ENCODE assay signal across 22 cellular contexts in the genomic region with DNA sequence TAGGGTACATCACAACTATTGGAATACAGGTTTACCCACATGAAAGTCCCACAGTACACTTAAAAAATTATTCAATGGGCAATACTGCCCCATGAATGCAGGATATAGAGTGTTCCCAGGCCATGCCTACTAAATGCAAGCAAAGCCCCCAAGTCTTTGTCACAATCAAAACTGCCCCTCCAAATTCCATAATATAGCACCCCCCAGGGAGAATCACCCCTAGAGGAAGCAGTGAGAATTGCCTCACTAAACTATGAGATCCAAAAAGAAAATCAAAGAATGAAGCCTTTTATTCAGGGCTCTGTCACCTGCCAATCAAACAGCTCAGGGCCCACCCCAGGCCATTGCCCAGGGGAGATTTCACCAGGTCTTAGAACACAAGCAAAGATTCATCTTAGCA.
"Had no signal": no experiment of that assay in that cellular context is flagged by ENCODE, and none has a peak within 500 bp of the region (broad histone marks: within the 10 kb centered on the region; RNA-seq: fewer than 3 reads in every experiment).

No MANE protein-coding gene starts in this region.

- H3K27ac Mint-ChIP-seq: activated CD4-positive, alpha-beta T cell treated with anti-CD3 and anti-CD28 coated beads, Interleukin-2, amount 10 ng/mL, durations not matched to agents 7 days and 5 days; activated CD8-positive, alpha-beta T cell treated with anti-CD3 and anti-CD28 coated beads, Interleukin-2, amount 10 ng/mL, durations not matched to agents 7 days and 5 days; activated naive CD4-positive, alpha-beta T cell treated with anti-CD3 and anti-CD28 coated beads, Interleukin-2, amount 10 ng/mL, durations not matched to agents 7 days and 5 days; activated naive CD8-positive, alpha-beta T cell treated with anti-CD3 and anti-CD28 coated beads, Interleukin-2, amount 50 U/mL, for 24 hours; dendritic cell treated with granulocyte-macrophage colony-stimulating factor and Interleukin-4, amounts not matched to agents 40 ng/mL and 50 ng/mL, for 4 days had no signal

- H3K9me3 Mint-ChIP-seq: activated naive CD4-positive, alpha-beta T cell treated with anti-CD3 and anti-CD28 coated beads, Interleukin-2, amount 10 ng/mL, durations not matched to agents 7 days and 5 days; activated naive CD8-positive, alpha-beta T cell treated with anti-CD3 and anti-CD28 coated beads, Interleukin-2, amount 50 U/mL, for 24 hours had no signal

- ATAC-seq: activated CD8-positive, alpha-beta T cell treated with anti-CD3 and anti-CD28 coated beads, Interleukin-2, amount 10 ng/mL, durations not matched to agents 7 days and 5 days; activated naive CD8-positive, alpha-beta T cell treated with anti-CD3 and anti-CD28 coated beads, Interleukin-2, amount 50 U/mL, for 24 hours; activated T-cell treated with anti-CD3 and anti-CD28 coated beads, Interleukin-2, amount 50 U/mL, for 4 hours; lower lobe of right lung; stimulated activated naive CD8-positive, alpha-beta T cell treated with anti-CD3 and anti-CD28 coated beads, Interleukin-15, Interleukin-2, amounts not matched to agents 100 U/mL and 50 U/mL, for 24 hours had no signal

- H3K36me3 ChIP-seq: breast epithelium, lower lobe of right lung, prostate gland, right atrium auricular region, tibial artery had no signal

- H3K4me1 Mint-ChIP-seq: activated CD4-positive, alpha-beta T cell treated with anti-CD3 and anti-CD28 coated beads, Interleukin-2, amount 10 ng/mL, durations not matched to agents 7 days and 5 days; activated naive CD4-positive, alpha-beta T cell treated with anti-CD3 and anti-CD28 coated beads, Interleukin-2, amount 10 ng/mL, durations not matched to agents 7 days and 5 days; activated naive CD8-positive, alpha-beta T cell treated with anti-CD3 and anti-CD28 coated beads, Interleukin-2, amount 50 U/mL, for 24 hours had no signal

- H3K9me3 ChIP-seq: breast epithelium, lower lobe of right lung, prostate gland, right atrium auricular region, tibial artery had no signal

- DNase-seq: activated CD4-positive, alpha-beta T cell treated with anti-CD3 and anti-CD28 coated beads, Interleukin-2, amount 10 ng/mL, durations not matched to agents 7 days and 5 days; activated CD8-positive, alpha-beta T cell treated with anti-CD3 and anti-CD28 coated beads, Interleukin-2, amount 10 ng/mL, durations not matched to agents 7 days and 5 days; activated naive CD4-positive, alpha-beta T cell treated with anti-CD3 and anti-CD28 coated beads, Interleukin-2, amount 10 ng/mL, durations not matched to agents 7 days and 5 days; activated naive CD8-positive, alpha-beta T cell treated with anti-CD3 and anti-CD28 coated beads, Interleukin-2, amount 50 U/mL, for 24 hours; activated T-cell treated with anti-CD3 and anti-CD28 coated beads, Interleukin-2, amount 50 U/mL, for 4 hours; aorta; cerebellar nuclear complex; effector CD8-positive, alpha-beta T cell; foreskin fibroblast; hippocampal formation; lower lobe of right lung; midbrain; stimulated activated CD4-positive, alpha-beta T cell treated with anti-CD3 and anti-CD28 coated beads, Interleukin-12 subunit alpha, Interleukin-12 subunit beta, amount 100 ng/mL, for 4 hours; stimulated activated CD4-positive, alpha-beta T cell treated with anti-CD3 and anti-CD28 coated beads, Interleukin-1b, Interleukin-23, amount 100 ng/mL, for 48 hours; stimulated activated naive CD8-positive, alpha-beta T cell treated with anti-CD3 and anti-CD28 coated beads, Interleukin-15, Interleukin-2, amounts not matched to agents 100 U/mL and 50 U/mL, for 24 hours; substantia nigra; T1000; tibial artery had no signal

- H3K27me3 ChIP-seq: breast epithelium, right atrium auricular region had no signal

- H3K4me3 Mint-ChIP-seq: activated CD4-positive, alpha-beta T cell treated with anti-CD3 and anti-CD28 coated beads, Interleukin-2, amount 10 ng/mL, durations not matched to agents 7 days and 5 days; activated CD8-positive, alpha-beta T cell treated with anti-CD3 and anti-CD28 coated beads, Interleukin-2, amount 10 ng/mL, durations not matched to agents 7 days and 5 days; activated naive CD4-positive, alpha-beta T cell treated with anti-CD3 and anti-CD28 coated beads, Interleukin-2, amount 10 ng/mL, durations not matched to agents 7 days and 5 days; activated naive CD8-positive, alpha-beta T cell treated with anti-CD3 and anti-CD28 coated beads, Interleukin-2, amount 50 U/mL, for 24 hours; activated T-cell treated with anti-CD3 and anti-CD28 coated beads, Interleukin-2, amount 50 U/mL, for 4 hours; dendritic cell treated with granulocyte-macrophage colony-stimulating factor and Interleukin-4, amounts not matched to agents 40 ng/mL and 50 ng/mL, for 4 days had no signal

- H3K4me3 ChIP-seq: breast epithelium, lower lobe of right lung, prostate gland, right atrium auricular region, tibial artery had no signal

- H3K27ac ChIP-seq: breast epithelium, lower lobe of right lung, prostate gland, right atrium auricular region, tibial artery had no signal

- H3K4me1 ChIP-seq: breast epithelium, lower lobe of right lung, prostate gland, right atrium auricular region, tibial artery had no signal

- H3K36me3 Mint-ChIP-seq: activated naive CD4-positive, alpha-beta T cell treated with anti-CD3 and anti-CD28 coated beads, Interleukin-2, amount 10 ng/mL, durations not matched to agents 7 days and 5 days had no signal

- H3K27me3 Mint-ChIP-seq: activated CD4-positive, alpha-beta T cell treated with anti-CD3 and anti-CD28 coated beads, Interleukin-2, amount 10 ng/mL, durations not matched to agents 7 days and 5 days; activated naive CD4-positive, alpha-beta T cell treated with anti-CD3 and anti-CD28 coated beads, Interleukin-2, amount 10 ng/mL, durations not matched to agents 7 days and 5 days had no signal
